34 cellular contexts compared by ENCODE assay signal in genomic region chr3:55903680-55904079, GRCh38.
"Had no signal": no experiment of that assay in that cellular context is flagged by ENCODE, and none has a peak within 500 bp of the region (broad histone marks: within the 10 kb centered on the region; RNA-seq: fewer than 3 reads in every experiment).

No MANE protein-coding gene starts in this region.

- H3K27ac ChIP-seq: ascending aorta, body of pancreas, SK-N-MC had no signal

- ATAC-seq: activated CD8-positive, alpha-beta memory T cell treated with anti-CD3 and anti-CD28 coated beads, Interleukin-2, amount 10 ng/mL, durations not matched to agents 7 days and 5 days; activated naive CD4-positive, alpha-beta T cell treated with anti-CD3 and anti-CD28 coated beads, Interleukin-2, amount 50 U/mL, for 72 hours; activated naive CD8-positive, alpha-beta T cell treated with anti-CD3 and anti-CD28 coated beads, Interleukin-2, amount 50 U/mL, for 24 hours; body of pancreas; Panc1; T-cell had no signal

- H3K4me3 ChIP-seq: ascending aorta, body of pancreas, MG63, SK-N-MC had no signal

- H3K27me3 ChIP-seq: ascending aorta, body of pancreas, MG63 had no signal

- H3K36me3 ChIP-seq: ascending aorta, MG63 had no signal

- H3K9me3 ChIP-seq: ascending aorta, body of pancreas, MG63 had no signal

- H3K4me1 ChIP-seq: ascending aorta had no signal

- DNase-seq: activated B cell treated with CpG ODN at 0.5 μM for 24 hours; activated CD4-positive, alpha-beta T cell treated with anti-CD3 and anti-CD28 coated beads for 1 hour; activated CD4-positive, alpha-beta T cell treated with anti-CD3 and anti-CD28 coated beads, Interleukin-2, amount 10 ng/mL, durations not matched to agents 24 days and 14 days; activated CD4-positive, alpha-beta T cell treated with anti-CD3 and anti-CD28 coated beads, Interleukin-2, amount 50 U/mL, for 48 hours; activated CD8-positive, alpha-beta memory T cell treated with anti-CD3 and anti-CD28 coated beads, Interleukin-2, amount 10 ng/mL, durations not matched to agents 7 days and 5 days; activated effector memory CD4-positive, alpha-beta T cell treated with Interleukin-2 at 50 U/mL for 16 hours; activated naive CD4-positive, alpha-beta T cell treated with Interleukin-2 at 50 U/mL for 16 hours; activated naive CD8-positive, alpha-beta T cell treated with anti-CD3 and anti-CD28 coated beads, Interleukin-2, amount 50 U/mL, for 24 hours; activated T-cell treated with anti-CD3 and anti-CD28 coated beads, Interleukin-2, amount 50 U/mL, for 24 hours; amniotic stem cell; body of pancreas; KG1; MG63; MV-4-11; NCI-H1092 treated with DMSO at 0.1 percent for 48 hours; NCI-H1417 treated with DMSO at 0.1 percent for 48 hours; NCI-H1694; NCI-H2029; NCI-H2107; NCI-H2171 treated with DMSO at 0.1 percent for 48 hours; NCI-H226; NCI-H526; NCI-H774; NK-92 treated with Interleukin-12 subunit alpha and Interleukin-12 subunit beta, amount 100 ng/mL, for 24 hours; OCI-M1; RPMI8226; SHP77; T-cell; T-helper 2 cell; T1000 had no signal
